ENCODE assay signal across 16 cellular contexts in genomic region chr20:19807901-19808300, GRCh38. TPM values are rescaled to one million over a fixed set of nuclear protein-coding genes. Genes with fewer than 3 reads are reported as not detected.
"Had no signal": no experiment of that assay in that cellular context is flagged by ENCODE, and none has a peak within 500 bp of the region (broad histone marks: within the 10 kb centered on the region; RNA-seq: fewer than 3 reads in every experiment).

No MANE protein-coding gene starts in this region.

- H3K9me3 Mint-ChIP-seq: activated CD4-positive, alpha-beta memory T cell treated with anti-CD3 and anti-CD28 coated beads for 36 hours; activated naive CD8-positive, alpha-beta T cell treated with anti-CD3 and anti-CD28 coated beads for 36 hours; activated T-cell treated with anti-CD3 and anti-CD28 coated beads, Interleukin-2, amount 50 U/mL, for 4 hours; immature natural killer cell had no signal

- H3K27ac ChIP-seq: breast epithelium, neutrophil, vagina had no signal

- H3K27me3 ChIP-seq: breast epithelium, vagina had no signal

- H3K27ac Mint-ChIP-seq: activated CD4-positive, alpha-beta memory T cell treated with anti-CD3 and anti-CD28 coated beads for 36 hours; activated naive CD8-positive, alpha-beta T cell treated with anti-CD3 and anti-CD28 coated beads for 36 hours; endodermal cell; immature natural killer cell; naive B cell had no signal

- H3K9me3 ChIP-seq: breast epithelium, neutrophil, vagina had no signal

- DNase-seq: activated CD4-positive, alpha-beta memory T cell treated with anti-CD3 and anti-CD28 coated beads for 36 hours; activated CD4-positive, alpha-beta T cell treated with anti-CD3 and anti-CD28 coated beads for 1 hour; activated gamma-delta T cell treated with Interleukin-2 at 50 U/mL for 16 hours; activated naive CD8-positive, alpha-beta T cell treated with anti-CD3 and anti-CD28 coated beads for 36 hours; activated T-cell treated with anti-CD3 and anti-CD28 coated beads, Interleukin-2, amount 50 U/mL, for 4 hours; aorta; dermis blood vessel endothelial cell; endodermal cell; erythroblast; immature natural killer cell; naive B cell; posterior cingulate gyrus had no signal

- H3K4me1 Mint-ChIP-seq: activated naive CD8-positive, alpha-beta T cell treated with anti-CD3 and anti-CD28 coated beads for 36 hours; immature natural killer cell had no signal

- H3K4me3 ChIP-seq: breast epithelium, lung, vagina had no signal

- H3K36me3 ChIP-seq: breast epithelium, neutrophil, vagina had no signal

- H3K4me3 Mint-ChIP-seq: activated CD4-positive, alpha-beta memory T cell treated with anti-CD3 and anti-CD28 coated beads for 36 hours; activated naive CD8-positive, alpha-beta T cell treated with anti-CD3 and anti-CD28 coated beads for 36 hours; activated T-cell treated with anti-CD3 and anti-CD28 coated beads, Interleukin-2, amount 50 U/mL, for 4 hours; endodermal cell; immature natural killer cell had no signal

- H3K36me3 Mint-ChIP-seq: activated CD4-positive, alpha-beta memory T cell treated with anti-CD3 and anti-CD28 coated beads for 36 hours; activated naive CD8-positive, alpha-beta T cell treated with anti-CD3 and anti-CD28 coated beads for 36 hours; immature natural killer cell; naive B cell had no signal

- ATAC-seq: activated T-cell treated with anti-CD3 and anti-CD28 coated beads, Interleukin-2, amount 50 U/mL, for 4 hours had no signal

RNA-seq across cellular contexts. Expression of gene RIN2, which starts 49.8 kb away (rescaled TPM):
- total RNA-seq: activated CD4-positive, alpha-beta memory T cell treated with anti-CD3 and anti-CD28 coated beads for 36 hours; activated naive CD8-positive, alpha-beta T cell treated with anti-CD3 and anti-CD28 coated beads for 36 hours had no signal
